ENCODE assay signal across 17 cellular contexts in the genomic region with DNA sequence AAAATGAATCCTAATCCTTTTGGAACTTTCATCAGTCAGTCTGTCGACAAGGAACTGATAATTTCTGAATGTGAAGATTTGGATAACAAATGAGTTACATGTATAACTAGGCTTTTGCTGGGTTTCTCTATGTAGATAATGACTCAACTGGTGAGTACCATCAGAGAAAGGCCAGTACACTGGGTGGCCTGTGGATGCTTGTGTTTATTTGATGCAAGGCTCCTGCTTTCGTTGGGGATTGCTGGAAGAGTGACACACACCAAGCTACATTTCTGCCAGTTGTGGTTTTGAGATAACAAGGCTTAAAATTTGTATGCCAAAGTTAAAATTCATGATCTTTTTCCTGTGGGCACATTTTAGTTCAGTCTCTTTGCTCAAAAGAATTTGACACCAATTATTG.
DNase-seq lines count a peak whose midpoint lies in the region; ATAC-seq and TF ChIP-seq lines count a peak whose summit lies in the region.
"Had no signal": no experiment of that assay in that cellular context is flagged by ENCODE, and none has a peak within 500 bp of the region (broad histone marks: within the 10 kb centered on the region; RNA-seq: fewer than 3 reads in every experiment).

No MANE protein-coding gene starts in this region.

- no peak for TF ChIP-seq CTCF in PC-3 (conservative IDR thresholded peaks at IDR 0.05; ENCODE audit: low read depth, low read length)
- no peak for TF ChIP-seq CTCF in mesothelial cell of epicardium (IDR thresholded peaks at IDR 0.05; ENCODE audit: unreplicated experiment)

- peak overlapping the region; percentile 34; the same call in 1 of the 2 replicates for H3K4me2 ChIP-seq in PC-3 (ENCODE audit: low read length)

- peaks cover 17% of the 10 kb centered on the region for H3K4me1 ChIP-seq in PC-3 (ENCODE audit: insufficient read depth, low read length)
- H3K4me1 ChIP-seq: adrenal gland, BE2C, lower lobe of right lung, thyroid gland had no signal

- H3K36me3 ChIP-seq in PC-3 (ENCODE audit: low read depth, low read length) = no peaks in the 10 kb centered on the region
- H3K36me3 ChIP-seq: adrenal gland, BE2C, lower lobe of right lung, thyroid gland had no signal

- intact Hi-C loops in PC-3 (cut with micrococcal nuclease) = no loop called here

- no peaks in the 10 kb centered on the region for H3K9me3 ChIP-seq in PC-3 (ENCODE audit: low read length)
- H3K9me3 ChIP-seq: adrenal gland, BE2C, lower lobe of right lung, thyroid gland had no signal

- no peaks in the 10 kb centered on the region for H4K20me1 ChIP-seq in PC-3 (ENCODE audit: low read length)

- H3K9ac ChIP-seq in PC-3 (ENCODE audit: low read length) = no peak overlapping the region

- ATAC-seq in PC-3 = peak; percentile 95
- ATAC-seq in activated naive CD8-positive, alpha-beta T cell treated with anti-CD3 and anti-CD28 coated beads, Interleukin-2, amount 50 U/mL, for 24 hours = no peak
- ATAC-seq in GM18867 (IDR thresholded peaks at IDR 0.05; ENCODE audit: unreplicated experiment) = no peak
- ATAC-seq: lower lobe of right lung had no signal

- H3K36me3 Mint-ChIP-seq in mesothelial cell of epicardium = peaks cover 2% of the 10 kb centered on the region
- no peaks in the 10 kb centered on the region for H3K36me3 Mint-ChIP-seq in activated naive CD8-positive, alpha-beta T cell treated with anti-CD3 and anti-CD28 coated beads, Interleukin-2, amount 50 U/mL, for 24 hours (ENCODE audit: low read depth)

- peak; percentile 86 for DNase-seq in Daoy (ENCODE audit: low read depth)
- peak; percentile 77 for DNase-seq in PC-3
- peak; percentile 84 for DNase-seq in dedifferentiated amniotic fluid mesenchymal stem cell (ENCODE audit: extremely low spot score)
- DNase-seq in mesothelial cell of epicardium (ENCODE audit: low spot score in 2 of 2, unreplicated experiment in 2 of 2) = no peak
- DNase-seq in activated naive CD8-positive, alpha-beta T cell treated with anti-CD3 and anti-CD28 coated beads, Interleukin-2, amount 50 U/mL, for 24 hours = no peak
- no peak for DNase-seq in NCI-H2171 treated with DMSO at 0.1 percent for 48 hours (lab: John Stamatoyannopoulos, UW)
- no peak for DNase-seq in DMS79 (lab: John Stamatoyannopoulos, UW)
- DNase-seq: activated CD4-positive, alpha-beta T cell treated with anti-CD3 and anti-CD28 coated beads, Interleukin-2, amount 50 U/mL, for 1 hour; activated T-cell treated with anti-CD3 and anti-CD28 coated beads, Interleukin-2, amount 50 U/mL, for 48 hours; adrenal gland; BE2C; lower lobe of right lung; NCI-H1048; stimulated activated CD4-positive, alpha-beta T cell treated with anti-CD3 and anti-CD28 coated beads, Interleukin-1b, Interleukin-23, amount 100 ng/mL, for 48 hours; thyroid gland had no signal

- H3K9me3 Mint-ChIP-seq in mesothelial cell of epicardium = peaks cover 7% of the 10 kb centered on the region
- H3K9me3 Mint-ChIP-seq in activated naive CD8-positive, alpha-beta T cell treated with anti-CD3 and anti-CD28 coated beads, Interleukin-2, amount 50 U/mL, for 24 hours = peaks cover 7% of the 10 kb centered on the region
- H3K9me3 Mint-ChIP-seq: dendritic cell treated with granulocyte-macrophage colony-stimulating factor and Interleukin-4, amounts not matched to agents 40 ng/mL and 50 ng/mL, for 4 days had no signal

- H3K79me2 ChIP-seq in PC-3 (ENCODE audit: low read length) = no peaks in the 10 kb centered on the region

- BruUV-seq in PC-3 (replicated peaks; lab: Mats Ljungman, UMichigan) = no TSS peak

- no peak overlapping the region for H2AFZ ChIP-seq in PC-3 (ENCODE audit: low read length)

- CTCF ChIA-PET in PC-3 (lab: Charles Lee) = no interaction called here

- H3F3A ChIP-seq in PC-3 (ENCODE audit: low read length, unreplicated experiment) = no peaks in the 10 kb centered on the region

- peaks cover 45% of the 10 kb centered on the region for H3K4me1 Mint-ChIP-seq in mesothelial cell of epicardium
- no peaks in the 10 kb centered on the region for H3K4me1 Mint-ChIP-seq in activated naive CD8-positive, alpha-beta T cell treated with anti-CD3 and anti-CD28 coated beads, Interleukin-2, amount 50 U/mL, for 24 hours

- H3K4me3 Mint-ChIP-seq in mesothelial cell of epicardium = no peak overlapping the region
- no peak overlapping the region for H3K4me3 Mint-ChIP-seq in activated naive CD8-positive, alpha-beta T cell treated with anti-CD3 and anti-CD28 coated beads, Interleukin-2, amount 50 U/mL, for 24 hours
- H3K4me3 Mint-ChIP-seq: dendritic cell treated with granulocyte-macrophage colony-stimulating factor and Interleukin-4, amounts not matched to agents 40 ng/mL and 50 ng/mL, for 4 days had no signal

- H3K27ac ChIP-seq in PC-3 (ENCODE audit: low read length) = peak overlapping the region; percentile 40
- H3K27ac ChIP-seq: adrenal gland, lower lobe of right lung, thyroid gland had no signal

- H3K4me3 ChIP-seq in PC-3 (ENCODE audit: low read length) = no peak overlapping the region
- H3K4me3 ChIP-seq: adrenal gland, lower lobe of right lung, thyroid gland had no signal

- peak overlapping the region; percentile 39 for H3K27ac Mint-ChIP-seq in mesothelial cell of epicardium
- no peak overlapping the region for H3K27ac Mint-ChIP-seq in activated naive CD8-positive, alpha-beta T cell treated with anti-CD3 and anti-CD28 coated beads, Interleukin-2, amount 50 U/mL, for 24 hours
- H3K27ac Mint-ChIP-seq: dendritic cell treated with granulocyte-macrophage colony-stimulating factor and Interleukin-4, amounts not matched to agents 40 ng/mL and 50 ng/mL, for 4 days had no signal

- POLR2A ChIA-PET in PC-3 (lab: Charles Lee; ENCODE audit: unreplicated experiment) = no interaction called here

- H3K9me2 ChIP-seq in PC-3 (replicated peaks; ENCODE audit: low read length) = no peaks in the 10 kb centered on the region

- H3K27me3 Mint-ChIP-seq in mesothelial cell of epicardium (ENCODE audit: low read depth) = no peaks in the 10 kb centered on the region
- H3K27me3 Mint-ChIP-seq in activated naive CD8-positive, alpha-beta T cell treated with anti-CD3 and anti-CD28 coated beads, Interleukin-2, amount 50 U/mL, for 24 hours = peaks cover 4% of the 10 kb centered on the region
- H3K27me3 Mint-ChIP-seq: dendritic cell treated with granulocyte-macrophage colony-stimulating factor and Interleukin-4, amounts not matched to agents 40 ng/mL and 50 ng/mL, for 4 days had no signal

- H3K27me3 ChIP-seq in PC-3 (ENCODE audit: low read length) = no peaks in the 10 kb centered on the region
- H3K27me3 ChIP-seq: adrenal gland, BE2C, thyroid gland had no signal

Comparison
In these comparisons a context has a peak if more than half of its experiments do, and no peak if none do; other contexts are left out.
1. DNase-seq: peak in Daoy (single experiment), PC-3 (single experiment) and dedifferentiated amniotic fluid mesenchymal stem cell (single experiment); none in mesothelial cell of epicardium (0 of 2), activated naive CD8-positive, alpha-beta T cell treated with anti-CD3 and anti-CD28 coated beads, Interleukin-2, amount 50 U/mL, for 24 hours (single experiment), NCI-H2171 treated with DMSO at 0.1 percent for 48 hours (single experiment) and DMS79 (single experiment).